Comparison of ENCODE assay signal across 3 cellular contexts in genomic region chr4:42372303-42372702, GRCh38. TPM values are rescaled to one million over a fixed set of nuclear protein-coding genes. Genes with fewer than 3 reads are reported as not detected.
"Had no signal": no experiment of that assay in that cellular context is flagged by ENCODE, and none has a peak within 500 bp of the region (broad histone marks: within the 10 kb centered on the region; RNA-seq: fewer than 3 reads in every experiment).

No MANE protein-coding gene starts in this region.

RNA-seq across cellular contexts. Expression of gene SHISA3, which starts 25.0 kb away (rescaled TPM):
- total RNA-seq: HepG2, HT-29, HT1080 had no signal
- polyA plus RNA-seq: HepG2 had no signal
